Comparison of ENCODE assay signal across 16 cellular contexts in the genomic region with DNA sequence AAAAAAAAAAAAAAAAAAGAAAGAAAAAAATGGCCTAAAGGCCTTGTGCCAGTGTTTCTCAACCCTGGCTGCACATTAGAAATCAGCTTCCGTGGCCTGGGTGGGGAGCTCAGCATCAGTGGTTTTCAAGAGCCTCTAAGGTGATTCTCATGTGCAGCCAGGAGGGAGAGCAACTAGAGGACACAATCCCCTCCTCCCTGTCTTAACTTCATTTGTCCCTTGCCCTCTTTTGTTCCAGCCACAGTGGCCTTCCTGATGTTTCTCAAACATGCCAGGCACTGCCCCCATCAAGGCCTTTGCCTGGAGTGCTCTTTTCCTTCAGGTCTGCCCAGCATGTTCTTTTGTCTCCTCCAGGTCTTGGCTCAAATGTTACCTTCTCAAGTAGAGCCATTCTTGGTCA.
"Had no signal": no experiment of that assay in that cellular context is flagged by ENCODE, and none has a peak within 500 bp of the region (broad histone marks: within the 10 kb centered on the region; RNA-seq: fewer than 3 reads in every experiment).

No MANE protein-coding gene starts in this region.

- H3K27me3 Mint-ChIP-seq: activated CD4-positive, alpha-beta memory T cell treated with anti-CD3 and anti-CD28 coated beads for 36 hours had no signal

- H3K9me3 Mint-ChIP-seq: activated CD4-positive, alpha-beta memory T cell treated with anti-CD3 and anti-CD28 coated beads for 36 hours; activated naive CD4-positive, alpha-beta T cell treated with anti-CD3 and anti-CD28 coated beads, Interleukin-2, amount 50 U/mL, for 72 hours; activated T-cell treated with anti-CD3 and anti-CD28 coated beads, Interleukin-2, amount 50 U/mL, for 4 hours; natural killer cell treated with Interleukin-12 subunit alpha and Interleukin-12 subunit beta and Interleukin-15 and Interleukin-18, amount 100 ng/mL, for 72 hours had no signal

- H3K36me3 ChIP-seq: esophagus muscularis mucosa, pancreas, stomach, thoracic aorta had no signal

- ATAC-seq: activated naive CD4-positive, alpha-beta T cell treated with anti-CD3 and anti-CD28 coated beads, Interleukin-2, amount 50 U/mL, for 72 hours; activated T-cell treated with anti-CD3 and anti-CD28 coated beads, Interleukin-2, amount 50 U/mL, for 4 hours; left colon; natural killer cell treated with Interleukin-12 subunit alpha and Interleukin-12 subunit beta and Interleukin-15 and Interleukin-18, amount 100 ng/mL, for 72 hours; pancreas had no signal

- H3K36me3 Mint-ChIP-seq: activated CD4-positive, alpha-beta memory T cell treated with anti-CD3 and anti-CD28 coated beads for 36 hours; activated naive CD4-positive, alpha-beta T cell treated with anti-CD3 and anti-CD28 coated beads, Interleukin-2, amount 50 U/mL, for 72 hours; natural killer cell treated with Interleukin-12 subunit alpha and Interleukin-12 subunit beta and Interleukin-15 and Interleukin-18, amount 100 ng/mL, for 72 hours had no signal

- DNase-seq: activated CD4-positive, alpha-beta memory T cell treated with anti-CD3 and anti-CD28 coated beads for 36 hours; activated effector memory CD4-positive, alpha-beta T cell treated with anti-CD3 and anti-CD28 coated beads, Interleukin-2, amount 50 U/mL, for 16 hours; activated T-cell treated with anti-CD3 and anti-CD28 coated beads, Interleukin-2, amount 50 U/mL, for 4 hours; amygdala; cerebellar nuclear complex; hypothalamus; left colon; mesenchymal stem cell; pancreas; retina; stomach; T-helper 9 cell had no signal

- H3K9me3 ChIP-seq: esophagus muscularis mucosa, pancreas, stomach, thoracic aorta had no signal

- H3K27me3 ChIP-seq: esophagus muscularis mucosa, pancreas, stomach had no signal

- H3K4me1 ChIP-seq: pancreas had no signal

- H3K4me3 ChIP-seq: esophagus muscularis mucosa, pancreas, stomach, thoracic aorta had no signal

- H3K27ac ChIP-seq: esophagus muscularis mucosa, pancreas, stomach, thoracic aorta had no signal

- H3K4me3 Mint-ChIP-seq: activated CD4-positive, alpha-beta memory T cell treated with anti-CD3 and anti-CD28 coated beads for 36 hours; activated T-cell treated with anti-CD3 and anti-CD28 coated beads, Interleukin-2, amount 50 U/mL, for 4 hours; natural killer cell treated with Interleukin-12 subunit alpha and Interleukin-12 subunit beta and Interleukin-15 and Interleukin-18, amount 100 ng/mL, for 72 hours had no signal

- H3K27ac Mint-ChIP-seq: activated CD4-positive, alpha-beta memory T cell treated with anti-CD3 and anti-CD28 coated beads for 36 hours had no signal
